In the genomic region with DNA sequence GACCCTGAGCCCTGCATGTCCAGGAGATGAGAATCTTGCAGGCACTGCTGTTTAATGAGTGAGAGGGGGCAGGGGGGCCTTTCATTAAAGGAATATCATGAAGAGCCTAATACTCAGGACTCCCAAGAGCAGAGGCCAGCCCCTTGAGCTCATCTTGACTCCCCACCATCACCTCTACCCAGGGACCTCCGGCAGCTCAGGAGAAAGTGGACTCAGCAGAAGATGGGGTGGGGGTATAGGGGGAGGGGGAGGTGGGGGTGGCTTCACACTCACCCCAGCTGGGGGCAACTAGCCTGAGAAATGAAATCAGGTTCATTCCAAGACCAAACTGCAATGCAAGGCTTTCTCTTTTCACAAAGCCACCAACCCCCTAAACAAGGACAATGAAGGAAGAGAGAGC, we compare ENCODE assay signal across 3 cellular contexts.
"Had no signal": no experiment of that assay in that cellular context is flagged by ENCODE, and none has a peak within 500 bp of the region (broad histone marks: within the 10 kb centered on the region; RNA-seq: fewer than 3 reads in every experiment).

No MANE protein-coding gene starts in this region.

- ATAC-seq: GM12878 had no signal

- DNase-seq: GDM1, GF-D8 had no signal

- H3K4me3 ChIP-seq: GM12878 had no signal
